ENCODE assay signal across 16 cellular contexts in the genomic region with DNA sequence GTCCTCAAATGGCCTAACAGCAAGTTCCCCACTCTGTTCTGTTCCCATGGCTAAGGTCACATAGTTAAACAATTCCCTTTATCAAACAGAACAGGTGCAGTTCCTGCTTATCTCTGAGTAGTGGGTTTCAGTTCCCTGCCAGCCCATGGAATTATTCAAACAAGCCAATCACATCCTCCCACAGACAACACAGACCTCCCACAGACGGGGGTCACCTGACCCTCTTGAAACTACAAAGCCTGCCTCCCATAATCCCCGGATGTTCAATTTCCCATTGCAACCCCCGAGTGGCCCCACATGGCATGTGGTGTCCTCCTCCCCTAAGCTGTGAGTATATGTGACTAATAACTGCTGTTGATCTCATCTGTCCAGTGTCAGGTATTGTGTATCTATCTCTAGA.
"Had no signal": no experiment of that assay in that cellular context is flagged by ENCODE, and none has a peak within 500 bp of the region (broad histone marks: within the 10 kb centered on the region; RNA-seq: fewer than 3 reads in every experiment).

No MANE protein-coding gene starts in this region.

- ATAC-seq: activated CD4-positive, CD25-positive, alpha-beta regulatory T cell treated with anti-CD3 and anti-CD28 coated beads, Interleukin-2, amount 50 U/mL, for 24 hours; foreskin keratinocyte; left cardiac atrium; lower lobe of right lung had no signal

- DNase-seq: activated CD4-positive, alpha-beta T cell treated with anti-CD3 and anti-CD28 coated beads, Interleukin-2, amount 50 U/mL, for 1 hour; activated CD8-positive, alpha-beta memory T cell treated with anti-CD3 and anti-CD28 coated beads for 24 hours; activated naive CD8-positive, alpha-beta T cell treated with anti-CD3 and anti-CD28 coated beads for 36 hours; amygdala; central memory CD4-positive, alpha-beta T cell; effector CD8-positive, alpha-beta T cell; foreskin keratinocyte; glutamatergic neuron; immature natural killer cell; left cardiac atrium; lower lobe of right lung; ovary; sigmoid colon; spleen; trophoblast cell had no signal
